ENCODE assay signal across 10 cellular contexts in the genomic region with DNA sequence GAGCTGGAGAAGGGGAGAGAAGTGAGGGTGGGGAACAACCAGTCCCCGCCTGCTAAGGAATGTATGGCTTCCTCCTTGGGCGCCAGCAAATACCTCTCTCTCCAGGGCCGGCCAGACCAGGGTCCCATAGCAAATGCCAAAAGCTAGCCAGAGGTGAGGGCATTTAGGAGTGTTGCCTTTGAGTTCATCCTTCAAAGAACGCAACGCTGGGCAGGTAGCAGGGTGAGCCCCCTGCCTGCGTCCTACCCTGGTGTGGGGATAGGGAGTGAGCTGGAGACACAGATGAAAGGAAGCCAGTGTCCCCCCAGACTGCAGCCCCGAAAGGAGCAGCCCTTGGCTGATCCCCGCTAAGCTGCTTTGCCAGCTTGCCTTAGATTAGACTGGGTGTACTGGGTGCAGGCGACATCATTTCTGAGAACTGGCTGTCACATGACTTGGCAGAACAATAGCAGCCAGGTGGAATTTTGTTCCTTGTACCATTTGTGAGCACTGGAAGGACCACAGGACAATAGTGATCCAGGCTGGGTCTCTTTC. TPM values are rescaled to one million over a fixed set of nuclear protein-coding genes. Genes with fewer than 3 reads are reported as not detected.
A peak's percentile ranks its signal among the peaks of the same experiment; 100 is the strongest.
DNase-seq lines count a peak whose midpoint lies in the region; ATAC-seq and TF ChIP-seq lines count a peak whose summit lies in the region.
"Had no signal": no experiment of that assay in that cellular context is flagged by ENCODE, and none has a peak within 500 bp of the region (broad histone marks: within the 10 kb centered on the region; RNA-seq: fewer than 3 reads in every experiment).

No MANE protein-coding gene starts in this region.

- no peaks in the 10 kb centered on the region for H3K27me3 ChIP-seq in heart right ventricle

- WGBS in heart right ventricle, 2 donors = 70 to 73% methylated on average over 9 of the region's 9 CpGs

- no peaks in the 10 kb centered on the region for H3K9me3 ChIP-seq in heart right ventricle

- peaks cover 3 to 20% (median 14%) of the 10 kb centered on the region in 9 donors for H3K4me1 ChIP-seq in heart right ventricle

- H3K4me3 ChIP-seq in heart right ventricle = no peak overlapping the region

- no peak for TF ChIP-seq CTCF in heart right ventricle (IDR thresholded peaks at IDR 0.05)

- ATAC-seq in heart right ventricle (peak in 7 of 8 donors; percentile 7 to 54 (median 39)), HG02970 (IDR thresholded peaks at IDR 0.05; ENCODE audit: low FRiP score, unreplicated experiment) (no peak), HG02840 (IDR thresholded peaks at IDR 0.05; ENCODE audit: low FRiP score, unreplicated experiment) (no peak)

- no peaks in the 10 kb centered on the region for H3K36me3 ChIP-seq in heart right ventricle

- DNase-seq in D341Med (ENCODE audit: low spot score) = peak; percentile 82
- peak; percentile 56 for DNase-seq in NCI-H82 treated with DMSO at 0.1 percent for 48 hours (lab: John Stamatoyannopoulos, UW; ENCODE audit: unreplicated experiment)
- no peak for DNase-seq in heart right ventricle
- DNase-seq in renal cortical epithelial cell (ENCODE audit: low read depth) = peak; percentile 24
- DNase-seq in HUDEP-2 (lab: John Stamatoyannopoulos, UW; ENCODE audit: unreplicated experiment in 76 of 76) = no peak
- no peak for DNase-seq in stimulated activated CD4-positive, alpha-beta T cell treated with anti-CD3 and anti-CD28 coated beads, Interleukin-2, amount 100 ng/mL, for 48 hours
- DNase-seq: DMS79 treated with DMSO at 0.1 percent for 48 hours, NCI-H1694 had no signal

- no peak overlapping the region for H3K27ac ChIP-seq in heart right ventricle

- intact Hi-C loops in heart right ventricle (cut with DNase I) = no loop called here

RNA-seq across cellular contexts. Expression of a gene that starts 40.4 kb away (rescaled TPM):
- total RNA-seq in heart right ventricle (1 to 10 TPM in 6 of 10 donors, under 1 TPM in 4; 0.71 to 1.5 (median 1.0) TPM), renal cortical epithelial cell (4.0 and 12.2 TPM in 2 replicates)
- 1 to 10 TPM; 1.0 to 1.2 TPM for polyA plus RNA-seq in heart right ventricle

Comparison
In these comparisons a context has a peak if more than half of its experiments do, and no peak if none do; other contexts are left out.
1. DNase-seq: peak in D341Med (single experiment), NCI-H82 treated with DMSO at 0.1 percent for 48 hours (single experiment) and renal cortical epithelial cell (single experiment); none in heart right ventricle (0 of 2), HUDEP-2 (0 of 76) and stimulated activated CD4-positive, alpha-beta T cell treated with anti-CD3 and anti-CD28 coated beads, Interleukin-2, amount 100 ng/mL, for 48 hours (0 of 2).
2. ATAC-seq: peak in heart right ventricle (7 of 8); none in HG02970 (single experiment) and HG02840 (single experiment).